ENCODE assay signal across 8 cellular contexts in genomic region chr3:131381445-131382291, GRCh38. TPM values are rescaled to one million over a fixed set of nuclear protein-coding genes. Genes with fewer than 3 reads are reported as not detected.
DNase-seq lines count a peak whose midpoint lies in the region; TF ChIP-seq lines count a peak whose summit lies in the region.

Gene NUDT16, plus strand, starts transcription at chr3:131381774. Its CDS starts 31 bp downstream, at chr3:131381805.

- H3K36me3 Mint-ChIP-seq in nephron progenitor cell (ENCODE audit: low read depth): peaks cover 61% of the 10 kb centered on the region
- no peaks in the 10 kb centered on the region for H3K36me3 Mint-ChIP-seq in stimulated activated naive CD8-positive, alpha-beta T cell treated with anti-CD3 and anti-CD28 coated beads, Interleukin-15, Interleukin-2, amounts not matched to agents 100 ng/mL and 50 ng/mL, for 24 hours (ENCODE audit: low read depth)

- H3K4me3 Mint-ChIP-seq in nephron progenitor cell: peak within 1 kb of the TSS; percentile 95
- peak within 1 kb of the TSS; percentile 91 for H3K4me3 Mint-ChIP-seq in stimulated activated naive CD8-positive, alpha-beta T cell treated with anti-CD3 and anti-CD28 coated beads, Interleukin-15, Interleukin-2, amounts not matched to agents 100 ng/mL and 50 ng/mL, for 24 hours

- peaks cover 4% of the 10 kb centered on the region for H3K27me3 Mint-ChIP-seq in nephron progenitor cell (ENCODE audit: low read depth, poor library complexity)
- no peaks in the 10 kb centered on the region for H3K27me3 Mint-ChIP-seq in stimulated activated naive CD8-positive, alpha-beta T cell treated with anti-CD3 and anti-CD28 coated beads, Interleukin-15, Interleukin-2, amounts not matched to agents 100 ng/mL and 50 ng/mL, for 24 hours

- no peaks in the 10 kb centered on the region for H3K9me3 Mint-ChIP-seq in nephron progenitor cell
- no peaks in the 10 kb centered on the region for H3K9me3 Mint-ChIP-seq in stimulated activated naive CD8-positive, alpha-beta T cell treated with anti-CD3 and anti-CD28 coated beads, Interleukin-15, Interleukin-2, amounts not matched to agents 100 ng/mL and 50 ng/mL, for 24 hours

- peak; percentile 99 for DNase-seq in EL
- DNase-seq in H4 (ENCODE audit: low spot score): peak; percentile 98
- peak; percentile 100 for DNase-seq in M059J (ENCODE audit: low read depth)
- DNase-seq in SIG-M5 (lab: John Stamatoyannopoulos, UW): peak; percentile 48
- peak; percentile 95 for DNase-seq in activated gamma-delta T cell treated with anti-CD3 and anti-CD28 coated beads, Interleukin-2, amount 50 U/mL, for 16 hours (ENCODE audit: low read depth)
- DNase-seq in fibroblast of villous mesenchyme (ENCODE audit: low read depth): peak; percentile 99
- DNase-seq in nephron progenitor cell: peak; percentile 100

- TF ChIP-seq CTCF in fibroblast of villous mesenchyme (IDR thresholded peaks at IDR 0.05; ENCODE audit: insufficient read depth, low read depth, low read length) (peak; percentile 6), nephron progenitor cell (IDR thresholded peaks at IDR 0.05) (no peak)

- peaks cover 21% of the 10 kb centered on the region for H3K4me1 Mint-ChIP-seq in nephron progenitor cell
- H3K4me1 Mint-ChIP-seq in stimulated activated naive CD8-positive, alpha-beta T cell treated with anti-CD3 and anti-CD28 coated beads, Interleukin-15, Interleukin-2, amounts not matched to agents 100 ng/mL and 50 ng/mL, for 24 hours (ENCODE audit: low read depth): peaks cover 23% of the 10 kb centered on the region

- H3K4me3 ChIP-seq in fibroblast of villous mesenchyme (ENCODE audit: low read depth, low read length): peak within 1 kb of the TSS; percentile 94

- H3K27ac Mint-ChIP-seq in nephron progenitor cell: peak within 1 kb of the TSS; percentile 93
- peak within 1 kb of the TSS; percentile 90 for H3K27ac Mint-ChIP-seq in stimulated activated naive CD8-positive, alpha-beta T cell treated with anti-CD3 and anti-CD28 coated beads, Interleukin-15, Interleukin-2, amounts not matched to agents 100 ng/mL and 50 ng/mL, for 24 hours

RNA-seq across cellular contexts. Expression of gene NUDT16, which starts in this region (rescaled TPM):
- 7.9 and 9.0 TPM in 2 replicates for total RNA-seq in H4 (2014; rRNA removed; shearing (Covaris generic))
- 7.3 and 12.3 TPM in 2 replicates for total RNA-seq in M059J (2014; rRNA removed; shearing (Covaris generic))
- 7.3 and 10.0 TPM in 2 replicates for total RNA-seq in fibroblast of villous mesenchyme

Comparison
In these comparisons a context has a peak if more than half of its experiments do, and no peak if none do; other contexts are left out.
1. Peak in every context shown above with its lines: DNase-seq and H3K4me3 ChIP-seq.
2. DNase-seq: peak in every context shown above with its lines; median percentile 100 in M059J; 100 in nephron progenitor cell; 99 in EL; 99 in fibroblast of villous mesenchyme; 98 in H4; 95 in activated gamma-delta T cell treated with anti-CD3 and anti-CD28 coated beads, Interleukin-2, amount 50 U/mL, for 16 hours; 48 in SIG-M5.